Comparison of ENCODE assay signal across 8 cellular contexts in genomic region chr4:2860391-2861348, GRCh38. TPM values are rescaled to one million over a fixed set of nuclear protein-coding genes. Genes with fewer than 3 reads are reported as not detected.
DNase-seq lines count a peak whose midpoint lies in the region; ATAC-seq and TF ChIP-seq lines count a peak whose summit lies in the region.

No MANE protein-coding gene starts in this region.

- no peak for DNase-seq in CD4-positive, CD25-positive, alpha-beta regulatory T cell
- DNase-seq in Peyer's patch = no peak
- peak; percentile 41 for DNase-seq in fibroblast of the aortic adventitia (ENCODE audit: low read depth)
- no peak for DNase-seq in natural killer cell
- no peak for DNase-seq in RPMI8226
- DNase-seq in DMS153 (lab: John Stamatoyannopoulos, UW) = no peak
- no peak for DNase-seq in vagina (ENCODE audit: extremely low spot score in 2 of 2)
- no peak for DNase-seq in amygdala (lab: John Stamatoyannopoulos, UW)

- no peaks in the 10 kb centered on the region for H3K9me3 Mint-ChIP-seq in CD4-positive, CD25-positive, alpha-beta regulatory T cell
- no peaks in the 10 kb centered on the region for H3K9me3 Mint-ChIP-seq in natural killer cell

- peak overlapping the region in 3 of 4 donors; percentile 26 to 72 (median 53) for H3K4me3 Mint-ChIP-seq in CD4-positive, CD25-positive, alpha-beta regulatory T cell
- peak overlapping the region; percentile 65 for H3K4me3 Mint-ChIP-seq in natural killer cell

- no peak overlapping the region for H3K4me3 ChIP-seq in CD4-positive, CD25-positive, alpha-beta regulatory T cell (ENCODE audit: low read depth, low read length)
- H3K4me3 ChIP-seq in Peyer's patch (no peak overlapping the region), fibroblast of the aortic adventitia (ENCODE audit: low read depth, low read length) (no peak overlapping the region), vagina (no peak overlapping the region)

- no peaks in the 10 kb centered on the region for H3K27me3 Mint-ChIP-seq in CD4-positive, CD25-positive, alpha-beta regulatory T cell
- H3K27me3 Mint-ChIP-seq in natural killer cell (ENCODE audit: low read depth in 2 of 2) = no peaks in the 10 kb centered on the region

- no peaks in the 10 kb centered on the region for H3K27me3 ChIP-seq in CD4-positive, CD25-positive, alpha-beta regulatory T cell (ENCODE audit: control insufficient read depth, insufficient read depth, low read length)
- H3K27me3 ChIP-seq in Peyer's patch (no peaks in the 10 kb centered on the region), vagina (no peaks in the 10 kb centered on the region)

- intact Hi-C loops in natural killer cell (cut with micrococcal nuclease) (no loop called here), vagina (cut with DNase I) (no loop called here)

- no peak overlapping the region for H3K27ac ChIP-seq in CD4-positive, CD25-positive, alpha-beta regulatory T cell (ENCODE audit: insufficient read depth, low read length, poor library complexity, severe bottlenecking)
- H3K27ac ChIP-seq in Peyer's patch (peak overlapping the region in 3 of 4 donors; percentile 7 to 75 (median 71)), vagina (no peak overlapping the region)

- TF ChIP-seq POLR2A in Peyer's patch (IDR thresholded peaks at IDR 0.05) (no peak), vagina (IDR thresholded peaks at IDR 0.05) (no peak)

- no peak for TF ChIP-seq CTCF in Peyer's patch (IDR thresholded peaks at IDR 0.05)
- TF ChIP-seq CTCF in fibroblast of the aortic adventitia (IDR thresholded peaks at IDR 0.05; ENCODE audit: insufficient read depth, low read length) = no peak
- TF ChIP-seq CTCF in natural killer cell (IDR thresholded peaks at IDR 0.05) = no peak
- TF ChIP-seq CTCF in vagina (IDR thresholded peaks at IDR 0.05) = no peak

- H3K27ac Mint-ChIP-seq in CD4-positive, CD25-positive, alpha-beta regulatory T cell = peak overlapping the region; percentile 70 to 91 (median 89)
- peak overlapping the region; percentile 72 to 88 for H3K27ac Mint-ChIP-seq in natural killer cell

- no peaks in the 10 kb centered on the region for H3K9me3 ChIP-seq in CD4-positive, CD25-positive, alpha-beta regulatory T cell (ENCODE audit: control insufficient read depth in 2 of 2, low read length in 2 of 2)
- no peaks in the 10 kb centered on the region for H3K9me3 ChIP-seq in Peyer's patch
- H3K9me3 ChIP-seq in vagina = no peaks in the 10 kb centered on the region

- peaks cover 5% of the 10 kb centered on the region for H3K36me3 Mint-ChIP-seq in CD4-positive, CD25-positive, alpha-beta regulatory T cell
- H3K36me3 Mint-ChIP-seq in natural killer cell = no peaks in the 10 kb centered on the region

- no peak for ATAC-seq in CD4-positive, CD25-positive, alpha-beta regulatory T cell (ENCODE audit: low read depth in 2 of 2)
- ATAC-seq in natural killer cell = no peak

- H3K4me1 Mint-ChIP-seq in CD4-positive, CD25-positive, alpha-beta regulatory T cell = peaks cover 40 to 83% (median 67%) of the 10 kb centered on the region in 4 donors
- H3K4me1 Mint-ChIP-seq in natural killer cell = peaks cover 80 to 83% of the 10 kb centered on the region in 2 donors

- peaks cover 2% of the 10 kb centered on the region for H3K36me3 ChIP-seq in CD4-positive, CD25-positive, alpha-beta regulatory T cell (ENCODE audit: control insufficient read depth, insufficient read depth, low read length)
- H3K36me3 ChIP-seq in Peyer's patch (no peaks in the 10 kb centered on the region), vagina (no peaks in the 10 kb centered on the region)

- H3K4me1 ChIP-seq in CD4-positive, CD25-positive, alpha-beta regulatory T cell (ENCODE audit: control insufficient read depth, insufficient read depth, low read length, poor library complexity, severe bottlenecking) = peaks cover 65% of the 10 kb centered on the region
- H3K4me1 ChIP-seq in Peyer's patch (peaks cover 0 to 83% (median 17%) of the 10 kb centered on the region in 4 donors), vagina (peaks cover 83% of the 10 kb centered on the region)

RNA-seq across cellular contexts. Expression of gene ADD1, which starts 17.0 kb away (rescaled TPM):
- 242 TPM for total RNA-seq in CD4-positive, CD25-positive, alpha-beta regulatory T cell
- polyA plus RNA-seq in CD4-positive, CD25-positive, alpha-beta regulatory T cell = 100 to 1,000 TPM; 142 to 151 (median 145) TPM
- 100 to 1,000 TPM; 290 to 470 (median 372) TPM for total RNA-seq in Peyer's patch
- total RNA-seq in fibroblast of the aortic adventitia (ENCODE audit: low replicate concordance) = 168 and 591 TPM in 2 replicates
- total RNA-seq in natural killer cell = 100 to 1,000 TPM; 383 to 465 (median 452) TPM
- 228 TPM for total RNA-seq in vagina

Comparison
In these comparisons a context has a peak if more than half of its experiments do, and no peak if none do; other contexts are left out.
1. H3K27ac ChIP-seq: peak in Peyer's patch (3 of 4); none in CD4-positive, CD25-positive, alpha-beta regulatory T cell (single experiment) and vagina (single experiment).